9 cellular contexts compared by ENCODE assay signal in genomic region chr7:95840953-95841950, GRCh38.
A peak's percentile ranks its signal among the peaks of the same experiment; 100 is the strongest.
DNase-seq lines count a peak whose midpoint lies in the region; ATAC-seq and TF ChIP-seq lines count a peak whose summit lies in the region.
"Had no signal": no experiment of that assay in that cellular context is flagged by ENCODE, and none has a peak within 500 bp of the region (broad histone marks: within the 10 kb centered on the region; RNA-seq: fewer than 3 reads in every experiment).

No MANE protein-coding gene starts in this region.

- intact Hi-C loops in Calu3 (cut with micrococcal nuclease; ENCODE audit: unreplicated experiment): no loop called here

- CTCF ChIA-PET in Calu3 (lab: Charles Lee): interaction anchor here (0.6 to 1.5 kb wide), 2 partner anchors 30 kb away, joined by 4 to 5 read pairs; no protein-coding TSS in a partner anchor

- H3K9me3 ChIP-seq in HUES6 (ENCODE audit: control insufficient read depth, insufficient read depth, low read depth, low read length): peaks cover 6% of the 10 kb centered on the region; the same call in 1 of the 2 replicates

- H3K4me3 ChIP-seq in GM12865 (ENCODE audit: low read depth, low read length) (no peak overlapping the region), HUES6 (ENCODE audit: low read depth, low read length) (no peak overlapping the region), cardiac fibroblast (replicated peaks in 1 of 2; ENCODE audit: low read depth in 2 of 2, low read length in 2 of 2) (no peak overlapping the region)
- H3K4me3 ChIP-seq: lung had no signal

- no TSS peak for BruUV-seq in Calu3 (replicated peaks; lab: Mats Ljungman, UMichigan)

- no peak overlapping the region for H3K27ac Mint-ChIP-seq in Calu3 (ENCODE audit: unreplicated experiment)

- peaks cover 28% of the 10 kb centered on the region for H3K4me1 ChIP-seq in HUES6 (ENCODE audit: control insufficient read depth, insufficient read depth, low read length)

- H3K36me3 Mint-ChIP-seq in Calu3 (ENCODE audit: insufficient read depth, unreplicated experiment): no peaks in the 10 kb centered on the region

- DNase-seq in GM12865 (ENCODE audit: low read depth): peak; percentile 46
- DNase-seq in cardiac fibroblast (ENCODE audit: low read depth in 2 of 2): peak; percentile 5 to 17
- DNase-seq in cerebellum (ENCODE audit: low spot score): no peak
- DNase-seq in Calu3: no peak
- DNase-seq in effector CD4-positive, alpha-beta T cell: no peak
- DNase-seq in NCI-H1436 treated with DMSO at 0.1 percent for 48 hours (lab: John Stamatoyannopoulos, UW): no peak

- H3K4me3 Mint-ChIP-seq in Calu3 (ENCODE audit: low read depth, unreplicated experiment): no peak overlapping the region

- H3K36me3 ChIP-seq in HUES6 (ENCODE audit: control insufficient read depth, insufficient read depth, low read length): no peaks in the 10 kb centered on the region

- TF ChIP-seq CTCF in GM12865 (IDR thresholded peaks at IDR 0.05; ENCODE audit: insufficient read depth, low read depth, low read length, missing control alignments): peak; percentile 45
- TF ChIP-seq CTCF in cardiac fibroblast (IDR thresholded peaks at IDR 0.05; ENCODE audit: low read depth, low read length): peak; percentile 40
- TF ChIP-seq CTCF in Calu3 (IDR thresholded peaks at IDR 0.05; ENCODE audit: unreplicated experiment): no peak

- no peaks in the 10 kb centered on the region for H3K4me1 Mint-ChIP-seq in Calu3 (ENCODE audit: low read depth, unreplicated experiment)

- no peaks in the 10 kb centered on the region for H3K9me3 Mint-ChIP-seq in Calu3 (ENCODE audit: low read depth, unreplicated experiment)

- no peaks in the 10 kb centered on the region for H3K27me3 ChIP-seq in HUES6 (ENCODE audit: control insufficient read depth, insufficient read depth, low read length)

- peak overlapping the region; percentile 69; the same call in 1 of the 2 replicates for H3K27ac ChIP-seq in HUES6 (ENCODE audit: low read depth, low read length)

- peak; percentile 98 for ATAC-seq in GM21526 (IDR thresholded peaks at IDR 0.05; ENCODE audit: low FRiP score, unreplicated experiment)

- peak overlapping the region; percentile 60 for H3K9ac ChIP-seq in HUES6 (ENCODE audit: low read length)

- H3K27me3 Mint-ChIP-seq in Calu3 (ENCODE audit: unreplicated experiment): no peaks in the 10 kb centered on the region

Comparison
In these comparisons a context has a peak if more than half of its experiments do, and no peak if none do; other contexts are left out.
1. DNase-seq: peak in GM12865 (single experiment) and cardiac fibroblast (2 of 2); none in cerebellum (single experiment), Calu3 (single experiment), effector CD4-positive, alpha-beta T cell (single experiment) and NCI-H1436 treated with DMSO at 0.1 percent for 48 hours (single experiment).